10 cellular contexts compared by ENCODE assay signal in genomic region chr17:82754297-82755208, GRCh38. TPM values are rescaled to one million over a fixed set of nuclear protein-coding genes. Genes with fewer than 3 reads are reported as not detected.
A peak's percentile ranks its signal among the peaks of the same experiment; 100 is the strongest.
DNase-seq lines count a peak whose midpoint lies in the region; ATAC-seq and TF ChIP-seq lines count a peak whose summit lies in the region.
"Had no signal": no experiment of that assay in that cellular context is flagged by ENCODE, and none has a peak within 500 bp of the region (broad histone marks: within the 10 kb centered on the region; RNA-seq: fewer than 3 reads in every experiment).

No MANE protein-coding gene starts in this region.

- peak overlapping the region; percentile 20 for H3K4me3 Mint-ChIP-seq in activated CD4-positive, alpha-beta T cell treated with anti-CD3 and anti-CD28 coated beads, Interleukin-2, amount 10 ng/mL, durations not matched to agents 7 days and 5 days

- H3K9me3 ChIP-seq in left ventricle myocardium inferior (replicated peaks) (no peaks in the 10 kb centered on the region), BE2C (no peaks in the 10 kb centered on the region)

- DNase-seq in activated CD4-positive, alpha-beta T cell treated with anti-CD3 and anti-CD28 coated beads, Interleukin-2, amount 10 ng/mL, durations not matched to agents 7 days and 5 days: peak; percentile 23
- DNase-seq in activated CD4-positive, alpha-beta T cell treated with anti-CD3 and anti-CD28 coated beads for 1 hour: no peak
- no peak for DNase-seq in RWPE1 (ENCODE audit: low spot score)
- peak; percentile 91 to 96 for DNase-seq in foreskin keratinocyte
- peak; percentile 81 for DNase-seq in putamen (ENCODE audit: low spot score)
- no peak for DNase-seq in left ventricle myocardium inferior
- no peak for DNase-seq in BE2C
- DNase-seq: activated effector memory CD4-positive, alpha-beta T cell treated with anti-CD3 and anti-CD28 coated beads, Interleukin-2, amount 50 U/mL, for 16 hours had no signal

- no peaks in the 10 kb centered on the region for H3K36me3 ChIP-seq in left ventricle myocardium inferior
- no peaks in the 10 kb centered on the region; the same call in 1 of the 2 replicates for H3K36me3 ChIP-seq in BE2C

- intact Hi-C loops in left ventricle myocardium inferior (cut with micrococcal nuclease): no loop called here

- peaks cover 21% of the 10 kb centered on the region for H3K4me1 Mint-ChIP-seq in activated CD4-positive, alpha-beta T cell treated with anti-CD3 and anti-CD28 coated beads, Interleukin-2, amount 10 ng/mL, durations not matched to agents 7 days and 5 days

- no peaks in the 10 kb centered on the region for H3K27me3 Mint-ChIP-seq in activated CD4-positive, alpha-beta T cell treated with anti-CD3 and anti-CD28 coated beads, Interleukin-2, amount 10 ng/mL, durations not matched to agents 7 days and 5 days

- POLR2A ChIA-PET in activated CD4-positive, alpha-beta T cell treated with anti-CD3 and anti-CD28 coated beads, Interleukin-2, amount 10 ng/mL, durations not matched to agents 7 days and 5 days (lab: Charles Lee): no interaction called here
- POLR2A ChIA-PET in RWPE1 (lab: Yijun Ruan, JAX; ENCODE audit: low non-redundant PET): no interaction called here

- peak overlapping the region; percentile 49 for H3K27ac ChIP-seq in RWPE1
- peak overlapping the region; percentile 51 for H3K27ac ChIP-seq in foreskin keratinocyte
- H3K27ac ChIP-seq in left ventricle myocardium inferior (replicated peaks): no peak overlapping the region
- H3K27ac ChIP-seq: C4-2B had no signal

- H3K27ac Mint-ChIP-seq in activated CD4-positive, alpha-beta T cell treated with anti-CD3 and anti-CD28 coated beads, Interleukin-2, amount 10 ng/mL, durations not matched to agents 7 days and 5 days: peak overlapping the region; percentile 26

- ATAC-seq in foreskin keratinocyte: peak; percentile 80
- no peak for ATAC-seq in HG02870 (IDR thresholded peaks at IDR 0.05; ENCODE audit: unreplicated experiment)

- CTCF ChIA-PET in activated CD4-positive, alpha-beta T cell treated with anti-CD3 and anti-CD28 coated beads, Interleukin-2, amount 10 ng/mL, durations not matched to agents 7 days and 5 days (lab: Charles Lee): interaction anchor here (0.6 to 1.0 kb wide), 3 partner anchors 8 to 42 kb away, joined by 3 to 4 read pairs (median 3); no protein-coding TSS in a partner anchor
- CTCF ChIA-PET in RWPE1 (lab: Yijun Ruan, JAX): interaction anchor here (0.7 to 1.0 kb wide), 4 partner anchors 13 to 370 kb away, joined by 3 read pairs; partner anchors contain the start of gene FN3KRP

- H3K27me3 ChIP-seq in foreskin keratinocyte (no peaks in the 10 kb centered on the region), left ventricle myocardium inferior (ENCODE audit: low read depth) (no peaks in the 10 kb centered on the region), BE2C (no peaks in the 10 kb centered on the region)

- no peaks in the 10 kb centered on the region for H3K4me1 ChIP-seq in foreskin keratinocyte
- peaks cover 28% of the 10 kb centered on the region for H3K4me1 ChIP-seq in left ventricle myocardium inferior
- H3K4me1 ChIP-seq in BE2C: no peaks in the 10 kb centered on the region

- H3K36me3 Mint-ChIP-seq in activated CD4-positive, alpha-beta T cell treated with anti-CD3 and anti-CD28 coated beads, Interleukin-2, amount 10 ng/mL, durations not matched to agents 7 days and 5 days (ENCODE audit: low read depth): peaks cover 11% of the 10 kb centered on the region

- no peaks in the 10 kb centered on the region for H3K9me3 Mint-ChIP-seq in activated CD4-positive, alpha-beta T cell treated with anti-CD3 and anti-CD28 coated beads, Interleukin-2, amount 10 ng/mL, durations not matched to agents 7 days and 5 days

- TF ChIP-seq CTCF in RWPE1 (conservative IDR thresholded peaks at IDR 0.05; ENCODE audit: low read depth) (no peak), foreskin keratinocyte (conservative IDR thresholded peaks at IDR 0.05) (no peak), left ventricle myocardium inferior (IDR thresholded peaks at IDR 0.05; ENCODE audit: borderline replicate concordance) (no peak), BE2C (IDR thresholded peaks at IDR 0.05; ENCODE audit: low read depth, low read length) (no peak)

- H3K4me3 ChIP-seq in left ventricle myocardium inferior: no peak overlapping the region
- no peak overlapping the region for H3K4me3 ChIP-seq in BE2C (ENCODE audit: low read depth, low read length)

RNA-seq across cellular contexts. Expression of gene TBCD, which starts 2.7 kb away (rescaled TPM):
- 100 to 1,000 TPM; 155 to 157 TPM for total RNA-seq in activated CD4-positive, alpha-beta T cell treated with anti-CD3 and anti-CD28 coated beads, Interleukin-2, amount 10 ng/mL, durations not matched to agents 7 days and 5 days
- total RNA-seq in foreskin keratinocyte: 76.4 and 91.7 TPM in 2 replicates
- polyA plus RNA-seq in foreskin keratinocyte: 104 and 112 TPM in 2 replicates
- 48.0 TPM for total RNA-seq in left ventricle myocardium inferior
- 43.2 TPM for polyA plus RNA-seq in BE2C (2012; ENCODE audit: insufficient read depth, insufficient read length, low read depth)

RNA-seq across cellular contexts. Expression of gene FN3K, which starts 19.1 kb away (rescaled TPM):
- 1 to 10 TPM; 2.0 to 4.2 TPM for total RNA-seq in activated CD4-positive, alpha-beta T cell treated with anti-CD3 and anti-CD28 coated beads, Interleukin-2, amount 10 ng/mL, durations not matched to agents 7 days and 5 days
- total RNA-seq in foreskin keratinocyte (1.2 and 1.4 TPM in 2 replicates), left ventricle myocardium inferior (79.1 TPM)
- 1.3 and 2.4 TPM in 2 replicates for polyA plus RNA-seq in foreskin keratinocyte
- 26.2 TPM for polyA plus RNA-seq in BE2C (2012; ENCODE audit: insufficient read depth, insufficient read length, low read depth)

RNA-seq across cellular contexts. Expression of gene FN3KRP, which starts 38.0 kb away (rescaled TPM):
- 10 to 100 TPM; 37.8 to 40.9 TPM for total RNA-seq in activated CD4-positive, alpha-beta T cell treated with anti-CD3 and anti-CD28 coated beads, Interleukin-2, amount 10 ng/mL, durations not matched to agents 7 days and 5 days
- total RNA-seq in foreskin keratinocyte (24.2 and 31.0 TPM in 2 replicates), left ventricle myocardium inferior (13.6 TPM)
- polyA plus RNA-seq in foreskin keratinocyte: 27.2 and 36.6 TPM in 2 replicates
- polyA plus RNA-seq in BE2C (2012; ENCODE audit: insufficient read depth, insufficient read length, low read depth): 75.2 TPM

RNA-seq across cellular contexts. Expression of gene RAB40B, which starts 56.1 kb away (rescaled TPM):
- 1 to 10 TPM; 1.7 to 2.2 TPM for total RNA-seq in activated CD4-positive, alpha-beta T cell treated with anti-CD3 and anti-CD28 coated beads, Interleukin-2, amount 10 ng/mL, durations not matched to agents 7 days and 5 days
- total RNA-seq in foreskin keratinocyte: 4.8 and 8.8 TPM in 2 replicates
- polyA plus RNA-seq in foreskin keratinocyte: 5.8 and 7.1 TPM in 2 replicates
- 22.4 TPM for total RNA-seq in left ventricle myocardium inferior
- 6.6 TPM for polyA plus RNA-seq in BE2C (2012; ENCODE audit: insufficient read depth, insufficient read length, low read depth)

Comparison
In these comparisons a context has a peak if more than half of its experiments do, and no peak if none do; other contexts are left out.
1. DNase-seq: peak in activated CD4-positive, alpha-beta T cell treated with anti-CD3 and anti-CD28 coated beads, Interleukin-2, amount 10 ng/mL, durations not matched to agents 7 days and 5 days (single experiment), foreskin keratinocyte (2 of 2) and putamen (single experiment); none in activated CD4-positive, alpha-beta T cell treated with anti-CD3 and anti-CD28 coated beads for 1 hour (single experiment), RWPE1 (single experiment), left ventricle myocardium inferior (single experiment) and BE2C (single experiment).
2. RNA of gene FN3K, which starts 19.1 kb away (total RNA-seq): 79.1 TPM in left ventricle myocardium inferior (single experiment); 2.0 to 4.2 TPM in activated CD4-positive, alpha-beta T cell treated with anti-CD3 and anti-CD28 coated beads, Interleukin-2, amount 10 ng/mL, durations not matched to agents 7 days and 5 days and 1.2 to 1.4 TPM in foreskin keratinocyte; every median in the first group is over 10 times any median in the second.